Comparison of ENCODE assay signal across 24 cellular contexts in the genomic region with DNA sequence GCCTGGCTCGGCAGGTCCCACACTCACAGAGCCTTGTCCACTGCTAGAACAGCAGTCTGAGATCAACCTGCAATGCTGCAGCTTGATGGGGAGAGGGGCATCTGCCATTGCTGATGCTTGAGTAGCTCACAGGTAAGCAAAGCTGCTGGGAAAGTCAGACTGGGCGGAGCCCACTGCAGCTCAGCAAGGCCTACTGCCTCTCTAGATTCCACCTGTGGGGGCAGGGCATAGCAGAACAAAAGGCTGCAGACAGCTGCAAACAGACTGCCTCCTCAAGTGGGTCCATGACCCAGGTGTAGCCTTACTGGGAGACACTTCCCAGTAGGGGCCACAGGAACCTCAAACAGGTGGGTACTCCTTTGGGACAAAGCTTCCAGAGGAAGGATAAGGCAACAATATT.
"Had no signal": no experiment of that assay in that cellular context is flagged by ENCODE, and none has a peak within 500 bp of the region (broad histone marks: within the 10 kb centered on the region; RNA-seq: fewer than 3 reads in every experiment).

No MANE protein-coding gene starts in this region.

- H3K4me1 Mint-ChIP-seq: mesothelial cell of epicardium; neural progenitor cell; stimulated activated effector memory CD8-positive, alpha-beta T cell treated with anti-CD3 and anti-CD28 coated beads, Interleukin-12 subunit alpha, Interleukin-12 subunit beta, amount 100 ng/mL, for 72 hours had no signal

- H3K27ac ChIP-seq: dorsolateral prefrontal cortex, gastrocnemius medialis, heart right ventricle, neural progenitor cell, ovary, suprapubic skin, thyroid gland had no signal

- H3K27me3 ChIP-seq: gastrocnemius medialis, neural progenitor cell, ovary, suprapubic skin, thyroid gland had no signal

- DNase-seq: cortex of kidney; dorsolateral prefrontal cortex; effector CD8-positive, alpha-beta T cell; gastrocnemius medialis; heart right ventricle; hypothalamus; islet precursor cell; mammary epithelial cell; nucleus accumbens; ovary; right cardiac atrium; small intestine; stimulated activated CD4-positive, alpha-beta T cell treated with anti-CD3 and anti-CD28 coated beads, Interleukin-4, amount 100 ng/mL, for 1 hour; stimulated activated CD8-positive, alpha-beta memory T cell treated with anti-CD3 and anti-CD28 coated beads, Interleukin-4, amount 100 ng/mL, for 48 hours; stimulated activated naive CD8-positive, alpha-beta T cell treated with anti-CD3 and anti-CD28 coated beads, Interleukin-15, Interleukin-2, amounts not matched to agents 100 U/mL and 50 U/mL, for 24 hours; thyroid gland had no signal

- ATAC-seq: esophagus mucosa; gastrocnemius medialis; heart right ventricle; left lobe of liver; natural killer cell treated with Interleukin-12 subunit alpha and Interleukin-12 subunit beta and Interleukin-15 and Interleukin-18, amount 100 ng/mL, for 72 hours; right cardiac atrium; stimulated activated effector memory CD8-positive, alpha-beta T cell treated with anti-CD3 and anti-CD28 coated beads, Interleukin-12 subunit alpha, Interleukin-12 subunit beta, amount 100 ng/mL, for 72 hours; stimulated activated naive CD8-positive, alpha-beta T cell treated with anti-CD3 and anti-CD28 coated beads, Interleukin-15, Interleukin-2, amounts not matched to agents 100 U/mL and 50 U/mL, for 24 hours had no signal

- H3K9me3 Mint-ChIP-seq: type B pancreatic cell had no signal

- H3K36me3 ChIP-seq: gastrocnemius medialis, heart right ventricle, neural progenitor cell, ovary, suprapubic skin, thyroid gland had no signal

- H2AFZ ChIP-seq: neural progenitor cell had no signal

- H3K4me3 ChIP-seq: dorsolateral prefrontal cortex, gastrocnemius medialis, heart right ventricle, neural progenitor cell, ovary, suprapubic skin, thyroid gland had no signal

- H3K9me3 ChIP-seq: gastrocnemius medialis, ovary, suprapubic skin, thyroid gland had no signal

- H3K9ac ChIP-seq: neural progenitor cell had no signal

- H3K4me2 ChIP-seq: neural progenitor cell had no signal

- H3K27me3 Mint-ChIP-seq: natural killer cell treated with Interleukin-12 subunit alpha and Interleukin-12 subunit beta and Interleukin-15 and Interleukin-18, amount 100 ng/mL, for 72 hours had no signal

- H3K4me1 ChIP-seq: gastrocnemius medialis, heart right ventricle, neural progenitor cell, suprapubic skin, thyroid gland had no signal

- H3K4me3 Mint-ChIP-seq: mesothelial cell of epicardium; natural killer cell treated with Interleukin-12 subunit alpha and Interleukin-12 subunit beta and Interleukin-15 and Interleukin-18, amount 100 ng/mL, for 72 hours; neural progenitor cell; stimulated activated effector memory CD8-positive, alpha-beta T cell treated with anti-CD3 and anti-CD28 coated beads, Interleukin-12 subunit alpha, Interleukin-12 subunit beta, amount 100 ng/mL, for 72 hours; type B pancreatic cell had no signal

- H3K36me3 Mint-ChIP-seq: mesothelial cell of epicardium; neural progenitor cell; stimulated activated effector memory CD8-positive, alpha-beta T cell treated with anti-CD3 and anti-CD28 coated beads, Interleukin-12 subunit alpha, Interleukin-12 subunit beta, amount 100 ng/mL, for 72 hours; type B pancreatic cell had no signal

- H3K27ac Mint-ChIP-seq: mesothelial cell of epicardium; natural killer cell treated with Interleukin-12 subunit alpha and Interleukin-12 subunit beta and Interleukin-15 and Interleukin-18, amount 100 ng/mL, for 72 hours; neural progenitor cell; stimulated activated effector memory CD8-positive, alpha-beta T cell treated with anti-CD3 and anti-CD28 coated beads, Interleukin-12 subunit alpha, Interleukin-12 subunit beta, amount 100 ng/mL, for 72 hours; type B pancreatic cell had no signal
